ENCODE assay signal across 24 cellular contexts in genomic region chr9:91842358-91842757, GRCh38.
DNase-seq lines count a peak whose midpoint lies in the region; ATAC-seq, FAIRE-seq and TF ChIP-seq lines count a peak whose summit lies in the region.
"Had no signal": no experiment of that assay in that cellular context is flagged by ENCODE, and none has a peak within 500 bp of the region (broad histone marks: within the 10 kb centered on the region; RNA-seq: fewer than 3 reads in every experiment).

No MANE protein-coding gene starts in this region.

- WGBS in gastroesophageal sphincter (ENCODE audit: low coverage in 1 of 2), 2 donors, result 60% methylated on average over 5 of the region's 7 CpGs; no CpG with 5 or more reads in 1 of the 2 donors

- H4K20me1 ChIP-seq in OCI-LY3 (ENCODE audit: insufficient read depth, low read length) (no peaks in the 10 kb centered on the region), Karpas-422 (ENCODE audit: insufficient read depth, low read depth, low read length) (no peaks in the 10 kb centered on the region)

- H3K36me3 ChIP-seq in OCI-LY3 (replicated peaks; ENCODE audit: low read depth, low read length) (no peaks in the 10 kb centered on the region), gastroesophageal sphincter (no peaks in the 10 kb centered on the region), Karpas-422 (ENCODE audit: insufficient read depth, low read length) (no peaks in the 10 kb centered on the region)

- H3K27ac ChIP-seq in OCI-LY3 (ENCODE audit: low read length) (no peak overlapping the region), gastroesophageal sphincter (peak overlapping the region in 3 of 4 donors; percentile 75 to 90 (median 83)), Karpas-422 (ENCODE audit: low read length) (no peak overlapping the region)

- TF ChIP-seq POLR2A in gastroesophageal sphincter (IDR thresholded peaks at IDR 0.05), result no peak

- no peaks in the 10 kb centered on the region for H3K9me2 ChIP-seq in Karpas-422 (replicated peaks; ENCODE audit: insufficient read depth, low read length)

- H3K4me1 ChIP-seq in OCI-LY3 (ENCODE audit: low read length) (peaks cover 49% of the 10 kb centered on the region), gastroesophageal sphincter (peaks cover 0 to 85% (median 29%) of the 10 kb centered on the region in 3 donors), Karpas-422 (ENCODE audit: low read length) (no peaks in the 10 kb centered on the region)
- H3K4me1 ChIP-seq: Caco-2 had no signal

- H3K9me3 ChIP-seq in OCI-LY3 (ENCODE audit: insufficient read depth, low read length) (no peaks in the 10 kb centered on the region), gastroesophageal sphincter (no peaks in the 10 kb centered on the region), Karpas-422 (ENCODE audit: low read length) (no peaks in the 10 kb centered on the region)
- H3K9me3 ChIP-seq: Caco-2 had no signal

- FAIRE-seq in urothelium cell line (lab: Jason Lieb, UNC), result peak; percentile 13
- FAIRE-seq: A204.1, GM12892, GM19239, H54, HepG2 had no signal

- peak overlapping the region; percentile 34; the same call in 1 of the 2 replicates for H3K4me3 ChIP-seq in OCI-LY3 (ENCODE audit: low read length)
- no peak overlapping the region for H3K4me3 ChIP-seq in gastroesophageal sphincter
- H3K4me3 ChIP-seq in Karpas-422 (ENCODE audit: low read length), result no peak overlapping the region

- DNase-seq in posterior vena cava (ENCODE audit: low spot score) (peak; percentile 31), urothelium cell line (ENCODE audit: low spot score) (no peak), NCI-H1436 treated with DMSO at 0.1 percent for 48 hours (lab: John Stamatoyannopoulos, UW) (no peak), NCI-H1105 treated with DMSO at 0.1 percent for 48 hours (lab: John Stamatoyannopoulos, UW) (no peak), Karpas-422 (no peak), ureter (ENCODE audit: low spot score) (no peak)
- DNase-seq: C1 segment of cervical spinal cord; Caco-2; CD4-positive, alpha-beta memory T cell; DMS79 treated with DMSO at 0.1 percent for 48 hours; Kasumi-1; MV-4-11; NCI-H2029; NCI-H446 treated with DMSO at 0.1 percent for 48 hours; NCI-H82; Right ventricle myocardium superior; RPMI8226 had no signal

- H3K79me2 ChIP-seq in OCI-LY3 (ENCODE audit: low read length), result no peaks in the 10 kb centered on the region
- H3K79me2 ChIP-seq in Karpas-422 (ENCODE audit: low read length), result no peaks in the 10 kb centered on the region

- H3K9ac ChIP-seq in OCI-LY3 (ENCODE audit: low read length) (no peak overlapping the region), Karpas-422 (ENCODE audit: low read length) (no peak overlapping the region)

- H3K4me2 ChIP-seq in OCI-LY3 (ENCODE audit: low read length) (peak overlapping the region; percentile 79), Karpas-422 (ENCODE audit: low read depth, low read length, poor library complexity, severe bottlenecking) (no peak overlapping the region)

- peaks cover 11% of the 10 kb centered on the region; the same call in 1 of the 2 replicates for H3K27me3 ChIP-seq in OCI-LY3 (ENCODE audit: low read depth, low read length)
- H3K27me3 ChIP-seq in gastroesophageal sphincter, result no peaks in the 10 kb centered on the region
- no peaks in the 10 kb centered on the region for H3K27me3 ChIP-seq in Karpas-422 (ENCODE audit: low read length)

- intact Hi-C loops in posterior vena cava (cut with DNase I), result no loop called here

- TF ChIP-seq CTCF in OCI-LY3 (IDR thresholded peaks at IDR 0.05; ENCODE audit: low read depth, low read length) (no peak), gastroesophageal sphincter (IDR thresholded peaks at IDR 0.05) (no peak)

- no peak for ATAC-seq in gastroesophageal sphincter
- ATAC-seq: HepG2 had no signal

- no peak overlapping the region for H2AFZ ChIP-seq in OCI-LY3 (ENCODE audit: low read depth, low read length)
- H2AFZ ChIP-seq in Karpas-422 (ENCODE audit: low read length), result no peak overlapping the region

- TF ChIP-seq EP300 in gastroesophageal sphincter (IDR thresholded peaks at IDR 0.05), result no peak

Comparison
In these comparisons a context has a peak if more than half of its experiments do, and no peak if none do; other contexts are left out.
1. H3K27ac ChIP-seq: peak in gastroesophageal sphincter (3 of 4); none in OCI-LY3 (single experiment) and Karpas-422 (single experiment).